Comparison of ENCODE assay signal across 20 cellular contexts in the genomic region with DNA sequence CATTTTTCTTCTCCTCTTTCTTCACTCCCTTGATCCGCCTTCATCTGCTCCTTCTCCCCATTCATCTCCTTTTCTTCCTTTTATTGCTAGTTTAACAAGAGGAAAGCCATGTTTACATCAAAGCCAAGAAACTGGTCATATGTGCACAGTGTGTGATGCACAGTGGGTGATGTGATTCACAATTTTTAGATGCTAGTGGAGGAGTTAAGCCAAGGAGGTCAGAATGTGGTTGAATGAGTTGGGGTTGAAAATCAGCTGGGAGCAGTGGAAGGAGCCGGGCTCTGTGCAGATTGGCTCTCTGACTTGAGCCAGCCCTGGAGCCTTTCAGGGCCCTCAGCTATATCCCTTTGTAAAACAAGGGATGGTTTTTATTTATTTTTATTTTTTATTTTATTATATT.
"Had no signal": no experiment of that assay in that cellular context is flagged by ENCODE, and none has a peak within 500 bp of the region (broad histone marks: within the 10 kb centered on the region; RNA-seq: fewer than 3 reads in every experiment).

No MANE protein-coding gene starts in this region.

- DNase-seq: activated CD4-positive, alpha-beta T cell treated with anti-CD3 and anti-CD28 coated beads, Interleukin-2, amount 10 ng/mL, durations not matched to agents 24 days and 14 days; activated CD4-positive, CD25-positive, alpha-beta regulatory T cell; activated CD8-positive, alpha-beta memory T cell treated with anti-CD3 and anti-CD28 coated beads, Interleukin-2, amount 50 U/mL, for 4 hours; activated CD8-positive, alpha-beta T cell treated with anti-CD3 and anti-CD28 coated beads, Interleukin-2, amount 10 ng/mL, durations not matched to agents 7 days and 5 days; activated gamma-delta T cell; activated T-cell treated with anti-CD3 and anti-CD28 coated beads, Interleukin-2, amount 50 U/mL, for 72 hours; amniotic stem cell; cerebellar nuclear complex; effector memory CD4-positive, alpha-beta T cell; left ventricle myocardium inferior; natural killer cell; nucleus accumbens; small intestine; T-helper 2 cell; testis; upper lobe of left lung had no signal

- ATAC-seq: activated CD8-positive, alpha-beta T cell treated with anti-CD3 and anti-CD28 coated beads, Interleukin-2, amount 10 ng/mL, durations not matched to agents 7 days and 5 days; activated naive CD4-positive, alpha-beta T cell treated with anti-CD3 and anti-CD28 coated beads, Interleukin-2, amount 50 U/mL, for 72 hours; activated T-cell treated with anti-CD3 and anti-CD28 coated beads, Interleukin-2, amount 50 U/mL, for 72 hours; natural killer cell had no signal

- H2AFZ ChIP-seq: hepatocyte had no signal

- H3K4me2 ChIP-seq: hepatocyte had no signal

- H3K4me3 ChIP-seq: breast epithelium, hepatocyte, left ventricle myocardium inferior, right atrium auricular region, testis, upper lobe of left lung had no signal

- H3K27ac ChIP-seq: breast epithelium, hepatocyte, left ventricle myocardium inferior, right atrium auricular region, testis, upper lobe of left lung had no signal

- H3K4me1 ChIP-seq: breast epithelium, right atrium auricular region, testis, upper lobe of left lung had no signal

- H3K36me3 ChIP-seq: breast epithelium, right atrium auricular region, upper lobe of left lung had no signal

- H3K27me3 ChIP-seq: breast epithelium, hepatocyte, right atrium auricular region, testis, upper lobe of left lung had no signal

- H3K9me3 ChIP-seq: breast epithelium, left ventricle myocardium inferior, right atrium auricular region, testis, upper lobe of left lung had no signal
